In genomic region chr14:68361231-68361630, GRCh38 we compare ENCODE assay signal across 13 cellular contexts.
DNase-seq lines count a peak whose midpoint lies in the region; ATAC-seq and TF ChIP-seq lines count a peak whose summit lies in the region.
"Had no signal": no experiment of that assay in that cellular context is flagged by ENCODE, and none has a peak within 500 bp of the region (broad histone marks: within the 10 kb centered on the region; RNA-seq: fewer than 3 reads in every experiment).

No MANE protein-coding gene starts in this region.

- in situ Hi-C loops in ACHN (cut with HindIII; ENCODE audit: low pct_ligation_motif_present, low pct_unique_long_range_greater_than_20kb, low sequenced_read_pairs): no loop called here

- intact Hi-C loops in naive thymus-derived CD4-positive, alpha-beta T cell (cut with micrococcal nuclease): no loop called here

- no peak overlapping the region for H3K4me3 Mint-ChIP-seq in naive thymus-derived CD4-positive, alpha-beta T cell
- peak overlapping the region in 2 of 10 donors; percentile 36 to 38 for H3K4me3 Mint-ChIP-seq in naive thymus-derived CD8-positive, alpha-beta T cell
- H3K4me3 Mint-ChIP-seq: activated naive CD4-positive, alpha-beta T cell treated with anti-CD3 and anti-CD28 coated beads for 36 hours had no signal

- H3K9me3 ChIP-seq in naive thymus-derived CD4-positive, alpha-beta T cell (ENCODE audit: control insufficient read depth in 2 of 3, low read length in 3 of 3): no peaks in the 10 kb centered on the region

- H3K4me3 ChIP-seq in choroid plexus epithelial cell (ENCODE audit: low read depth, low read length): no peak overlapping the region
- H3K4me3 ChIP-seq in naive thymus-derived CD4-positive, alpha-beta T cell (ENCODE audit: low read length): no peak overlapping the region

- peaks cover 0 to 8% (median 8%) of the 10 kb centered on the region in 5 donors for H3K36me3 Mint-ChIP-seq in naive thymus-derived CD4-positive, alpha-beta T cell
- peaks cover 0 to 3% (median 0%) of the 10 kb centered on the region in 3 donors for H3K36me3 Mint-ChIP-seq in naive thymus-derived CD8-positive, alpha-beta T cell

- H3K36me3 ChIP-seq in naive thymus-derived CD4-positive, alpha-beta T cell (ENCODE audit: control insufficient read depth in 2 of 3, insufficient read depth in 3 of 3, low read length in 3 of 3): no peaks in the 10 kb centered on the region

- ATAC-seq in naive thymus-derived CD4-positive, alpha-beta T cell: no peak
- ATAC-seq in HG02970 (IDR thresholded peaks at IDR 0.05; ENCODE audit: low FRiP score, unreplicated experiment): no peak
- no peak for ATAC-seq in naive thymus-derived CD8-positive, alpha-beta T cell

- TF ChIP-seq CTCF in choroid plexus epithelial cell (conservative IDR thresholded peaks at IDR 0.05; ENCODE audit: low read depth, low read length): no peak

- H3K27ac ChIP-seq in naive thymus-derived CD4-positive, alpha-beta T cell (ENCODE audit: low read depth, low read length): no peak overlapping the region

- H3K27me3 Mint-ChIP-seq in naive thymus-derived CD4-positive, alpha-beta T cell: no peaks in the 10 kb centered on the region
- no peaks in the 10 kb centered on the region for H3K27me3 Mint-ChIP-seq in naive thymus-derived CD8-positive, alpha-beta T cell

- H3K4me1 Mint-ChIP-seq in naive thymus-derived CD4-positive, alpha-beta T cell: peaks cover 20 to 77% (median 51%) of the 10 kb centered on the region in 7 donors
- peaks cover 33 to 69% (median 61%) of the 10 kb centered on the region in 4 donors for H3K4me1 Mint-ChIP-seq in naive thymus-derived CD8-positive, alpha-beta T cell

- peaks cover 0 to 20% of the 10 kb centered on the region in 2 donors for H3K4me1 ChIP-seq in naive thymus-derived CD4-positive, alpha-beta T cell (ENCODE audit: control insufficient read depth in 2 of 2, insufficient read depth in 2 of 2, low read length in 2 of 2)

- CTCF ChIA-PET in naive thymus-derived CD4-positive, alpha-beta T cell (lab: Charles Lee): interaction anchor here (2.8 kb wide), 1 partner anchor 110 kb away, joined by 7 read pairs; no protein-coding TSS in a partner anchor

- DNase-seq in ACHN: peak; percentile 6
- peak; percentile 90 for DNase-seq in M059J (ENCODE audit: low read depth)
- DNase-seq in choroid plexus epithelial cell (ENCODE audit: low read depth): peak; percentile 70
- DNase-seq in naive thymus-derived CD4-positive, alpha-beta T cell: no peak
- no peak for DNase-seq in cerebellar cortex (ENCODE audit: low spot score)
- no peak for DNase-seq in naive thymus-derived CD8-positive, alpha-beta T cell
- DNase-seq in globus pallidus (ENCODE audit: low spot score): no peak
- DNase-seq: activated CD4-positive, alpha-beta T cell treated with anti-CD3 and anti-CD28 coated beads, Interleukin-2, amount 50 U/mL, for 4 hours; activated naive CD4-positive, alpha-beta T cell treated with anti-CD3 and anti-CD28 coated beads for 36 hours; MV-4-11; NCI-H524 treated with DMSO at 0.1 percent for 48 hours; posterior cingulate gyrus had no signal

- no peaks in the 10 kb centered on the region for H3K27me3 ChIP-seq in naive thymus-derived CD4-positive, alpha-beta T cell (ENCODE audit: control insufficient read depth in 2 of 2, insufficient read depth in 2 of 2, low read length in 2 of 2)

- peak overlapping the region in 6 of 9 donors; percentile 59 to 92 (median 74) for H3K27ac Mint-ChIP-seq in naive thymus-derived CD4-positive, alpha-beta T cell
- peak overlapping the region in 3 of 10 donors; percentile 2 to 92 (median 81) for H3K27ac Mint-ChIP-seq in naive thymus-derived CD8-positive, alpha-beta T cell
- H3K27ac Mint-ChIP-seq: activated naive CD4-positive, alpha-beta T cell treated with anti-CD3 and anti-CD28 coated beads for 36 hours had no signal

- POLR2A ChIA-PET in naive thymus-derived CD4-positive, alpha-beta T cell (lab: Charles Lee): interaction anchor here (1.0 kb wide), 1 partner anchor 145 kb away, joined by 3 read pairs; no protein-coding TSS in a partner anchor
- POLR2A ChIA-PET in naive thymus-derived CD8-positive, alpha-beta T cell (lab: Charles Lee): interaction anchor here (0.8 to 1.2 kb wide), 2 partner anchors 16 to 30 kb away, joined by 3 to 4 read pairs; no protein-coding TSS in a partner anchor

- H3K9me3 Mint-ChIP-seq in naive thymus-derived CD4-positive, alpha-beta T cell: no peaks in the 10 kb centered on the region
- H3K9me3 Mint-ChIP-seq in naive thymus-derived CD8-positive, alpha-beta T cell: no peaks in the 10 kb centered on the region
- H3K9me3 Mint-ChIP-seq: activated naive CD4-positive, alpha-beta T cell treated with anti-CD3 and anti-CD28 coated beads for 36 hours had no signal

Comparison
In these comparisons a context has a peak if more than half of its experiments do, and no peak if none do; other contexts are left out.
1. DNase-seq: peak in ACHN (single experiment), M059J (single experiment) and choroid plexus epithelial cell (single experiment); none in naive thymus-derived CD4-positive, alpha-beta T cell (0 of 9), cerebellar cortex (single experiment), naive thymus-derived CD8-positive, alpha-beta T cell (0 of 10) and globus pallidus (single experiment).